In genomic region chr1:156583821-156584622, GRCh38 we compare ENCODE assay signal across 8 cellular contexts. TPM values are rescaled to one million over a fixed set of nuclear protein-coding genes. Genes with fewer than 3 reads are reported as not detected.
A peak's percentile ranks its signal among the peaks of the same experiment; 100 is the strongest.
DNase-seq lines count a peak whose midpoint lies in the region; ATAC-seq and TF ChIP-seq lines count a peak whose summit lies in the region.

No MANE protein-coding gene starts in this region.

- H3K4me3 ChIP-seq in LNCaP clone FGC (ENCODE audit: low read depth, low read length) (no peak overlapping the region), neutrophil (ENCODE audit: low read depth in 1 of 2, low read length in 1 of 2) (no peak overlapping the region), thyroid gland (replicated peaks in 1 of 3) (no peak overlapping the region)

- intact Hi-C loops in thyroid gland (cut with DNase I): loop anchor here (5.0 kb wide), 1 partner anchor 73 kb away; no protein-coding TSS in a partner anchor

- no peaks in the 10 kb centered on the region for H3K36me3 Mint-ChIP-seq in activated T-cell treated with anti-CD3 and anti-CD28 coated beads, Interleukin-2, amount 50 U/mL, for 72 hours (ENCODE audit: insufficient read depth in 2 of 2)

- no peaks in the 10 kb centered on the region for H3K27me3 Mint-ChIP-seq in activated T-cell treated with anti-CD3 and anti-CD28 coated beads, Interleukin-2, amount 50 U/mL, for 72 hours (ENCODE audit: low read depth)

- no peak for TF ChIP-seq POLR2A in thyroid gland (IDR thresholded peaks at IDR 0.05)

- DNase-seq in DMS53 (lab: John Stamatoyannopoulos, UW) (peak; percentile 84), LNCaP clone FGC (ENCODE audit: low read depth) (peak; percentile 69), RKO (ENCODE audit: low spot score) (peak; percentile 85), fibroblast of peridontal ligament (ENCODE audit: extremely low read depth) (peak; percentile 92), thyroid gland (peak; percentile 78 to 79)
- DNase-seq in activated T-cell treated with anti-CD3 and anti-CD28 coated beads, Interleukin-2, amount 50 U/mL, for 72 hours: peak; percentile 78 to 80

- no peak overlapping the region for H3K27ac ChIP-seq in neutrophil
- H3K27ac ChIP-seq in thyroid gland: no peak overlapping the region

- H3K36me3 ChIP-seq in neutrophil (no peaks in the 10 kb centered on the region), thyroid gland (no peaks in the 10 kb centered on the region)

- H3K4me1 ChIP-seq in neutrophil (ENCODE audit: control insufficient read depth in 1 of 2, insufficient read depth in 1 of 2, low read depth in 1 of 2, low read length in 1 of 2): no peaks in the 10 kb centered on the region
- H3K4me1 ChIP-seq in thyroid gland: no peaks in the 10 kb centered on the region

- 40 to 42% methylated on average over 20 of the region's 20 CpGs for WGBS in thyroid gland, 2 donors

- peak overlapping the region; percentile 64 for H3K27ac Mint-ChIP-seq in activated T-cell treated with anti-CD3 and anti-CD28 coated beads, Interleukin-2, amount 50 U/mL, for 72 hours

- peaks cover 35% of the 10 kb centered on the region for H3K4me1 Mint-ChIP-seq in activated T-cell treated with anti-CD3 and anti-CD28 coated beads, Interleukin-2, amount 50 U/mL, for 72 hours (ENCODE audit: low read depth)

- ATAC-seq in activated T-cell treated with anti-CD3 and anti-CD28 coated beads, Interleukin-2, amount 50 U/mL, for 72 hours (replicated peaks in 1 of 2): peak; percentile 32 to 33
- no peak for ATAC-seq in GM18870 (IDR thresholded peaks at IDR 0.05; ENCODE audit: unreplicated experiment)

- H3K4me3 Mint-ChIP-seq in activated T-cell treated with anti-CD3 and anti-CD28 coated beads, Interleukin-2, amount 50 U/mL, for 72 hours: peak overlapping the region; percentile 79 to 96

- H3K27me3 ChIP-seq in neutrophil: no peaks in the 10 kb centered on the region
- H3K27me3 ChIP-seq in thyroid gland: no peaks in the 10 kb centered on the region

- H3K9me3 ChIP-seq in neutrophil (no peaks in the 10 kb centered on the region), thyroid gland (no peaks in the 10 kb centered on the region)

- TF ChIP-seq CTCF in LNCaP clone FGC (IDR thresholded peaks at IDR 0.05; ENCODE audit: control insufficient read depth, extremely low read depth, insufficient read depth) (peak; percentile 81), neutrophil (IDR thresholded peaks at IDR 0.05) (peak; percentile 85), thyroid gland (IDR thresholded peaks at IDR 0.05) (peak; percentile 78 to 94 (median 87))

- H3K9me3 Mint-ChIP-seq in activated T-cell treated with anti-CD3 and anti-CD28 coated beads, Interleukin-2, amount 50 U/mL, for 72 hours: no peaks in the 10 kb centered on the region

RNA-seq across cellular contexts. Expression of gene TTC24, which starts 4.5 kb away (rescaled TPM):
- total RNA-seq in activated T-cell treated with anti-CD3 and anti-CD28 coated beads, Interleukin-2, amount 50 U/mL, for 72 hours: 10 to 100 TPM; 14.7 to 17.4 TPM
- total RNA-seq in thyroid gland: under 1 TPM in 2 of 4 donors, not detected in 2; 0.27 to 0.67 TPM

RNA-seq across cellular contexts. Expression of gene NAXE, which starts 7.6 kb away (rescaled TPM):
- 10 to 100 TPM; 48.3 to 57.3 TPM for total RNA-seq in activated T-cell treated with anti-CD3 and anti-CD28 coated beads, Interleukin-2, amount 50 U/mL, for 72 hours
- total RNA-seq in thyroid gland: 100 to 1,000 TPM in 3 of 4 donors, 10 to 100 TPM in 1; 69.1 to 176 (median 117) TPM

RNA-seq across cellular contexts. Expression of gene IQGAP3, which starts 11.7 kb away (rescaled TPM):
- 10 to 100 TPM; 13.6 to 22.5 TPM for total RNA-seq in activated T-cell treated with anti-CD3 and anti-CD28 coated beads, Interleukin-2, amount 50 U/mL, for 72 hours
- total RNA-seq in thyroid gland: 1 to 10 TPM in 1 of 4 donors, under 1 TPM in 3; 0.15 to 1.4 (median 0.50) TPM

RNA-seq across cellular contexts. Expression of gene GPATCH4, which starts 17.3 kb away (rescaled TPM):
- total RNA-seq in activated T-cell treated with anti-CD3 and anti-CD28 coated beads, Interleukin-2, amount 50 U/mL, for 72 hours: 10 to 100 TPM; 25.6 to 31.6 TPM
- 10 to 100 TPM; 14.1 to 49.2 (median 24.5) TPM for total RNA-seq in thyroid gland

RNA-seq across cellular contexts. Expression of gene HAPLN2, which starts 35.2 kb away (rescaled TPM):
- total RNA-seq in activated T-cell treated with anti-CD3 and anti-CD28 coated beads, Interleukin-2, amount 50 U/mL, for 72 hours: under 1 TPM; 0.22 to 1.00 TPM
- total RNA-seq in thyroid gland: under 1 TPM in 1 of 4 donors, not detected in 3; 0.79 TPM

Comparison
In these comparisons a context has a peak if more than half of its experiments do, and no peak if none do; other contexts are left out.
1. RNA of gene TTC24, which starts 4.5 kb away (total RNA-seq): 14.7 to 17.4 TPM in activated T-cell treated with anti-CD3 and anti-CD28 coated beads, Interleukin-2, amount 50 U/mL, for 72 hours; 0.27 to 0.67 TPM in thyroid gland; every median in the first group is over 4 times any median in the second.
2. RNA of gene IQGAP3, which starts 11.7 kb away (total RNA-seq): 13.6 to 22.5 TPM in activated T-cell treated with anti-CD3 and anti-CD28 coated beads, Interleukin-2, amount 50 U/mL, for 72 hours; 0.15 to 1.4 TPM in thyroid gland; every median in the first group is over 4 times any median in the second.
3. Peak in every context shown above with its lines, with median percentiles within 50 percentile points of each other: DNase-seq and CTCF ChIP-seq.